ENCODE assay signal across 1 cellular context in genomic region chr5:157378509-157378908, GRCh38.
TF ChIP-seq lines count a peak whose summit lies in the region.

No MANE protein-coding gene starts in this region.

TF ChIP-seq in HepG2, 621 proteins besides CTCF, POLR2A, EP300 and RAD21 (continued from another document):
- TF ChIP-seq POGK (CRISPR knock-in tag; conservative IDR thresholded peaks at IDR 0.05), result no peak
- TF ChIP-seq KDM6A (CRISPR knock-in tag; IDR thresholded peaks at IDR 0.05; ENCODE audit: low read depth), result no peak
- TF ChIP-seq, protein P1, sequence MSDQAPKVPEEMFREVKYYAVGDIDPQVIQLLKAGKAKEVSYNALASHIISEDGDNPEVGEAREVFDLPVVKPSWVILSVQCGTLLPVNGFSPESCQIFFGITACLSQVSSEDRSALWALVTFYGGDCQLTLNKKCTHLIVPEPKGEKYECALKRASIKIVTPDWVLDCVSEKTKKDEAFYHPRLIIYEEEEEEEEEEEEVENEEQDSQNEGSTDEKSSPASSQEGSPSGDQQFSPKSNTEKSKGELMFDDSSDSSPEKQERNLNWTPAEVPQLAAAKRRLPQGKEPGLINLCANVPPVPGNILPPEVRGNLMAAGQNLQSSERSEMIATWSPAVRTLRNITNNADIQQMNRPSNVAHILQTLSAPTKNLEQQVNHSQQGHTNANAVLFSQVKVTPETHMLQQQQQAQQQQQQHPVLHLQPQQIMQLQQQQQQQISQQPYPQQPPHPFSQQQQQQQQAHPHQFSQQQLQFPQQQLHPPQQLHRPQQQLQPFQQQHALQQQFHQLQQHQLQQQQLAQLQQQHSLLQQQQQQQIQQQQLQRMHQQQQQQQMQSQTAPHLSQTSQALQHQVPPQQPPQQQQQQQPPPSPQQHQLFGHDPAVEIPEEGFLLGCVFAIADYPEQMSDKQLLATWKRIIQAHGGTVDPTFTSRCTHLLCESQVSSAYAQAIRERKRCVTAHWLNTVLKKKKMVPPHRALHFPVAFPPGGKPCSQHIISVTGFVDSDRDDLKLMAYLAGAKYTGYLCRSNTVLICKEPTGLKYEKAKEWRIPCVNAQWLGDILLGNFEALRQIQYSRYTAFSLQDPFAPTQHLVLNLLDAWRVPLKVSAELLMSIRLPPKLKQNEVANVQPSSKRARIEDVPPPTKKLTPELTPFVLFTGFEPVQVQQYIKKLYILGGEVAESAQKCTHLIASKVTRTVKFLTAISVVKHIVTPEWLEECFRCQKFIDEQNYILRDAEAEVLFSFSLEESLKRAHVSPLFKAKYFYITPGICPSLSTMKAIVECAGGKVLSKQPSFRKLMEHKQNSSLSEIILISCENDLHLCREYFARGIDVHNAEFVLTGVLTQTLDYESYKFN (CRISPR knock-in tag; conservative IDR thresholded peaks at IDR 0.05), result no peak
TF ChIP-seq in HepG2: peak in this region for 0.
